In genomic region chr16:28081391-28081790, GRCh38 we compare ENCODE assay signal across 1 cellular context.
TF ChIP-seq lines count a peak whose summit lies in the region.

No MANE protein-coding gene starts in this region.

TF ChIP-seq in HepG2, 621 proteins besides CTCF, POLR2A, EP300 and RAD21:
- TF ChIP-seq ZFP62 (CRISPR knock-in tag; IDR thresholded peaks at IDR 0.05): no peak
- TF ChIP-seq ZNF772 (CRISPR knock-in tag; IDR thresholded peaks at IDR 0.05): no peak
- no peak for TF ChIP-seq GLMP (CRISPR knock-in tag; IDR thresholded peaks at IDR 0.05; ENCODE audit: borderline replicate concordance)
- TF ChIP-seq ZHX1 (CRISPR knock-in tag; IDR thresholded peaks at IDR 0.05; ENCODE audit: low read depth): no peak
- TF ChIP-seq EEA1 (CRISPR knock-in tag; IDR thresholded peaks at IDR 0.05; ENCODE audit: borderline replicate concordance): no peak
- no peak for TF ChIP-seq BRCA1 (CRISPR knock-in tag; IDR thresholded peaks at IDR 0.05)
- TF ChIP-seq ZNF766 (CRISPR knock-in tag; IDR thresholded peaks at IDR 0.05; ENCODE audit: borderline replicate concordance): no peak
- TF ChIP-seq SNAPC2 (CRISPR knock-in tag; IDR thresholded peaks at IDR 0.05): no peak
- TF ChIP-seq CENPBD1 (CRISPR knock-in tag; IDR thresholded peaks at IDR 0.05; ENCODE audit: borderline replicate concordance, low read depth): no peak
- TF ChIP-seq ATF5 (CRISPR knock-in tag; IDR thresholded peaks at IDR 0.05; ENCODE audit: low read depth): no peak
- no peak for TF ChIP-seq ZNF704 (CRISPR knock-in tag; IDR thresholded peaks at IDR 0.05; ENCODE audit: borderline replicate concordance)
- no peak for TF ChIP-seq SNAPC5 (CRISPR knock-in tag; IDR thresholded peaks at IDR 0.05; ENCODE audit: borderline replicate concordance)
- no peak for TF ChIP-seq ZFP36 (IDR thresholded peaks at IDR 0.05; ENCODE audit: borderline replicate concordance, low read depth, low read length, partially characterized antibody)
- TF ChIP-seq HNRNPH1 (optimal IDR thresholded peaks at IDR 0.05; ENCODE audit: low read depth, low read length): no peak
- no peak for TF ChIP-seq KDM4B (CRISPR knock-in tag; IDR thresholded peaks at IDR 0.05)
- no peak for TF ChIP-seq ZNF343 (CRISPR knock-in tag; IDR thresholded peaks at IDR 0.05)
- no peak for TF ChIP-seq CSRNP2 (CRISPR knock-in tag; conservative IDR thresholded peaks at IDR 0.05; ENCODE audit: low read depth)
- TF ChIP-seq ZNF615 (CRISPR knock-in tag; IDR thresholded peaks at IDR 0.05; ENCODE audit: borderline replicate concordance): no peak
TF ChIP-seq in HepG2: peak in this region for 0.
